In the genomic region with DNA sequence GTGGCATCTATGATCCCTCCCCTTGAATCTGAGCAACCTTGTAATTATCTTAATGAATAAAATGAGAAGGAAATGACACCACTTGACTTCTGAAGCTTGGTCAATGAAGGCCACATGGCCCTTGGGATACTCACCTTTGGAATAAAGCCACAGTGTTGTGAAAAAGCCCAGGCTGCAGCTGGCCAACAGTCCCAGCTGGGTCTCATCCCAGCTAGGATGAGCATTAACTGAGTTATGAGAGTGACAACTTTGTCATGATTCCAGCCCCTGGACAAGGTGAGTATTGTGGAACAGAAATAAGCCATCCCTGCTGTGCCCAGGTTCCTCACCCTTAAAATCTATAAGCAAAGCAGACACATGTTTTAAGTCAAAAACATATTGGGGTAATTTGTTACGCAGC, we compare ENCODE assay signal across 28 cellular contexts.
"Had no signal": no experiment of that assay in that cellular context is flagged by ENCODE, and none has a peak within 500 bp of the region (broad histone marks: within the 10 kb centered on the region; RNA-seq: fewer than 3 reads in every experiment).

No MANE protein-coding gene starts in this region.

- H3K4me3 Mint-ChIP-seq: activated CD4-positive, alpha-beta T cell treated with anti-CD3 and anti-CD28 coated beads, Interleukin-2, amount 10 ng/mL, durations not matched to agents 24 days and 14 days; activated naive CD8-positive, alpha-beta T cell treated with anti-CD3 and anti-CD28 coated beads, Interleukin-2, amount 50 U/mL, for 24 hours; activated T-cell treated with anti-CD3 and anti-CD28 coated beads, Interleukin-2, amount 50 U/mL, for 4 hours; T-helper 17 cell had no signal

- H3K9me3 ChIP-seq: ascending aorta, body of pancreas, SJSA1 had no signal

- H3K4me1 ChIP-seq: ascending aorta, body of pancreas, SJSA1 had no signal

- H3K27ac Mint-ChIP-seq: activated CD4-positive, alpha-beta T cell treated with anti-CD3 and anti-CD28 coated beads, Interleukin-2, amount 10 ng/mL, durations not matched to agents 24 days and 14 days; activated naive CD4-positive, alpha-beta T cell treated with anti-CD3 and anti-CD28 coated beads, Interleukin-2, amount 50 U/mL, for 72 hours; activated naive CD8-positive, alpha-beta T cell treated with anti-CD3 and anti-CD28 coated beads, Interleukin-2, amount 50 U/mL, for 24 hours; T-helper 17 cell had no signal

- H3K4me1 Mint-ChIP-seq: activated CD4-positive, alpha-beta T cell treated with anti-CD3 and anti-CD28 coated beads, Interleukin-2, amount 10 ng/mL, durations not matched to agents 24 days and 14 days; activated naive CD8-positive, alpha-beta T cell treated with anti-CD3 and anti-CD28 coated beads, Interleukin-2, amount 50 U/mL, for 24 hours had no signal

- ATAC-seq: activated naive CD4-positive, alpha-beta T cell treated with anti-CD3 and anti-CD28 coated beads, Interleukin-2, amount 50 U/mL, for 72 hours; activated naive CD8-positive, alpha-beta T cell treated with anti-CD3 and anti-CD28 coated beads, Interleukin-2, amount 50 U/mL, for 24 hours; activated T-cell treated with anti-CD3 and anti-CD28 coated beads, Interleukin-2, amount 50 U/mL, for 4 hours; body of pancreas; PC-3; SK-N-SH treated with all-trans-retinoic acid at 6 μM for 48 hours; T-helper 17 cell had no signal

- H3K27ac ChIP-seq: ascending aorta, body of pancreas, coronary artery, SJSA1 had no signal

- H3K36me3 ChIP-seq: ascending aorta, SJSA1 had no signal

- H3K27me3 ChIP-seq: ascending aorta, body of pancreas, SJSA1 had no signal

- DNase-seq: activated B cell treated with CpG ODN at 0.5 μM for 24 hours; activated CD4-positive, alpha-beta T cell treated with anti-CD3 and anti-CD28 coated beads for 1 hour; activated CD4-positive, alpha-beta T cell treated with anti-CD3 and anti-CD28 coated beads, Interleukin-2, amount 10 ng/mL, durations not matched to agents 24 days and 14 days; activated CD4-positive, alpha-beta T cell treated with anti-CD3 and anti-CD28 coated beads, Interleukin-2, amount 50 U/mL, for 48 hours; activated CD8-positive, alpha-beta memory T cell treated with anti-CD3 and anti-CD28 coated beads for 24 hours; activated effector memory CD4-positive, alpha-beta T cell treated with anti-CD3 and anti-CD28 coated beads, Interleukin-2, amount 50 U/mL, for 16 hours; activated naive CD4-positive, alpha-beta T cell treated with Interleukin-2 at 50 U/mL for 16 hours; activated naive CD8-positive, alpha-beta T cell treated with anti-CD3 and anti-CD28 coated beads, Interleukin-2, amount 50 U/mL, for 24 hours; activated T-cell treated with anti-CD3 and anti-CD28 coated beads, Interleukin-2, amount 50 U/mL, for 4 hours; amniotic stem cell; body of pancreas; central memory CD4-positive, alpha-beta T cell; NCI-H1048; NCI-H1694; NCI-H2029; NCI-H510A treated with DMSO at 0.1 percent for 48 hours; NCI-H774; NK-92 treated with Interleukin-12 subunit alpha and Interleukin-12 subunit beta, amount 100 ng/mL, for 24 hours; PC-3; SHP77; SW 1271; T-helper 17 cell; T-helper 9 cell had no signal

- H3K36me3 Mint-ChIP-seq: activated naive CD4-positive, alpha-beta T cell treated with anti-CD3 and anti-CD28 coated beads, Interleukin-2, amount 50 U/mL, for 72 hours had no signal

- H3K4me3 ChIP-seq: ascending aorta, body of pancreas, coronary artery, SJSA1 had no signal

- H3K9me3 Mint-ChIP-seq: activated B cell treated with CpG ODN at 0.5 μM for 24 hours; activated CD4-positive, alpha-beta T cell treated with anti-CD3 and anti-CD28 coated beads, Interleukin-2, amount 10 ng/mL, durations not matched to agents 24 days and 14 days; activated naive CD4-positive, alpha-beta T cell treated with anti-CD3 and anti-CD28 coated beads, Interleukin-2, amount 50 U/mL, for 72 hours; activated naive CD8-positive, alpha-beta T cell treated with anti-CD3 and anti-CD28 coated beads, Interleukin-2, amount 50 U/mL, for 24 hours; activated T-cell treated with anti-CD3 and anti-CD28 coated beads, Interleukin-2, amount 50 U/mL, for 4 hours had no signal
